In the genomic region with DNA sequence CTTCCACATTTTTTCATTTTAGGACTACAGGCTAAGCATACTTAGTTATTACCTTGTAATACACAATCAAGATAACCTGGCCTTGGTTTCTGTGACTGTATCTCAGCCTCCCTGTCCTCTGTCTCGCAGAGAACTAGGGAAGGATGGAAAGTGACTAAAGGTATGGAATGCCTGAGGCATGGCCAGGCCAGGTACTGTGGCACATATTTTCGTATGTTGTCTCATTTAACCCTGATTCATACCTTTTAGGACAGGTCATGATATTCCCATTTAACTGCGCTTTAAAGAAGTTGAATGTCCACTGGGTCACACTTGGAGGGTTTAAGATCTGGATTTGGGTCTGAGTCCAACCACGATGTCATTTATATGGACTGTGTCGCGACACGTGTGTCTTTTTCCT, we compare ENCODE assay signal across 21 cellular contexts.
DNase-seq lines count a peak whose midpoint lies in the region; ATAC-seq and TF ChIP-seq lines count a peak whose summit lies in the region.
"Had no signal": no experiment of that assay in that cellular context is flagged by ENCODE, and none has a peak within 500 bp of the region (broad histone marks: within the 10 kb centered on the region; RNA-seq: fewer than 3 reads in every experiment).

No MANE protein-coding gene starts in this region.

- H2AFZ ChIP-seq in mesenchymal stem cell (ENCODE audit: low read depth, low read length) = no peak overlapping the region
- H2AFZ ChIP-seq: GM23338 had no signal

- WGBS in mesenchymal stem cell = 88% methylated on average over 7 of the region's 7 CpGs

- H3K4ac ChIP-seq in mesenchymal stem cell (ENCODE audit: low read depth in 1 of 2, low read length in 2 of 2) = no peak overlapping the region

- H3K23ac ChIP-seq in mesenchymal stem cell (ENCODE audit: low read length in 2 of 2) = no peak overlapping the region

- no peak overlapping the region for H3K4me2 ChIP-seq in mesenchymal stem cell (ENCODE audit: low read length, poor library complexity, severe bottlenecking)
- H3K4me2 ChIP-seq: BLaER1 treated with 17β-estradiol and CSF1 and Interleukin-3, amounts not matched to agents 10 nM and 100 nM; GM23338 had no signal

- no peak overlapping the region for H3K14ac ChIP-seq in mesenchymal stem cell (ENCODE audit: low read length in 2 of 2)

- TF ChIP-seq CTCF in C4-2B (conservative IDR thresholded peaks at IDR 0.05) (no peak), VCaP (conservative IDR thresholded peaks at IDR 0.05) (no peak), lower lobe of right lung (IDR thresholded peaks at IDR 0.05) (no peak), WERI-Rb-1 (IDR thresholded peaks at IDR 0.05; ENCODE audit: low read depth, low read length) (no peak)

- intact Hi-C loops in lower lobe of right lung (cut with DNase I) = no loop called here

- H3K27me3 ChIP-seq in mesenchymal stem cell (ENCODE audit: control insufficient read depth in 1 of 2, insufficient read depth in 1 of 2, low read length in 2 of 2) = peaks cover 0 to 40% of the 10 kb centered on the region in 2 experiments
- no peaks in the 10 kb centered on the region for H3K27me3 ChIP-seq in lower lobe of right lung (ENCODE audit: low read depth)
- no peaks in the 10 kb centered on the region for H3K27me3 ChIP-seq in WERI-Rb-1 (ENCODE audit: insufficient read depth, low read depth, severe bottlenecking)
- H3K27me3 ChIP-seq: BE2C; BLaER1 treated with 17β-estradiol and CSF1 and Interleukin-3, amounts not matched to agents 10 nM and 100 nM had no signal

- no peak overlapping the region for H2BK15ac ChIP-seq in mesenchymal stem cell (ENCODE audit: low read depth, poor library complexity, severe bottlenecking)

- H3K9ac ChIP-seq in mesenchymal stem cell (ENCODE audit: low read length) = no peak overlapping the region
- H3K9ac ChIP-seq: BLaER1 treated with 17β-estradiol and CSF1 and Interleukin-3, amounts not matched to agents 10 nM and 100 nM had no signal

- no peak overlapping the region for H2BK12ac ChIP-seq in mesenchymal stem cell (ENCODE audit: low read length in 2 of 2)

- no peak overlapping the region for H3K18ac ChIP-seq in mesenchymal stem cell (ENCODE audit: low read depth in 1 of 2, low read length in 2 of 2)

- H3K4me1 ChIP-seq in mesenchymal stem cell (ENCODE audit: control insufficient read depth, insufficient read depth, low read depth, low read length) = peaks cover 7% of the 10 kb centered on the region
- H3K4me1 ChIP-seq in lower lobe of right lung = no peaks in the 10 kb centered on the region
- H3K4me1 ChIP-seq: BE2C; BLaER1 treated with 17β-estradiol and CSF1 and Interleukin-3, amounts not matched to agents 10 nM and 100 nM had no signal

- H3K4me3 ChIP-seq in mesenchymal stem cell (ENCODE audit: insufficient read depth in 1 of 2, low read depth in 1 of 2, low read length in 2 of 2) = no peak overlapping the region
- H3K4me3 ChIP-seq in lower lobe of right lung = no peak overlapping the region
- H3K4me3 ChIP-seq in WERI-Rb-1 (ENCODE audit: low read depth, low read length) = no peak overlapping the region
- H3K4me3 ChIP-seq: BLaER1 treated with 17β-estradiol and CSF1 and Interleukin-3, amounts not matched to agents 10 nM and 100 nM; GM23338; HAP-1 had no signal

- H4K91ac ChIP-seq in mesenchymal stem cell (ENCODE audit: low read length) = no peak overlapping the region

- H2AK5ac ChIP-seq in mesenchymal stem cell (ENCODE audit: low read length, severe bottlenecking) = peak overlapping the region; percentile 30

- no peaks in the 10 kb centered on the region for H3K36me3 ChIP-seq in KOPT-K1 (ENCODE audit: insufficient read depth, low read length)
- H3K36me3 ChIP-seq in mesenchymal stem cell (ENCODE audit: control insufficient read depth in 1 of 2, insufficient read depth in 2 of 2, low read depth in 1 of 2, low read length in 2 of 2) = no peaks in the 10 kb centered on the region
- H3K36me3 ChIP-seq in lower lobe of right lung = no peaks in the 10 kb centered on the region
- no peaks in the 10 kb centered on the region for H3K36me3 ChIP-seq in WERI-Rb-1
- H3K36me3 ChIP-seq: BE2C; BLaER1 treated with 17β-estradiol and CSF1 and Interleukin-3, amounts not matched to agents 10 nM and 100 nM; HAP-1 had no signal

- H2BK5ac ChIP-seq in mesenchymal stem cell (ENCODE audit: low read depth, low read length, poor library complexity, severe bottlenecking) = no peak overlapping the region

- H2BK120ac ChIP-seq in mesenchymal stem cell (ENCODE audit: low read depth, low read length) = no peak overlapping the region

- H3K27ac ChIP-seq in C4-2B (peak overlapping the region; percentile 57; the same call in 1 of the 2 replicates), KOPT-K1 (ENCODE audit: low read depth, low read length, poor library complexity, severe bottlenecking) (peak overlapping the region; percentile 49), VCaP (peak overlapping the region; percentile 94), mesenchymal stem cell (ENCODE audit: low read length, poor library complexity, severe bottlenecking) (no peak overlapping the region), lower lobe of right lung (no peak overlapping the region), WERI-Rb-1 (no peak overlapping the region)
- H3K27ac ChIP-seq: 22Rv1; BLaER1 treated with 17β-estradiol and CSF1 and Interleukin-3, amounts not matched to agents 10 nM and 100 nM had no signal

- DNase-seq in mesenchymal stem cell (no peak), NCI-H2171 (lab: John Stamatoyannopoulos, UW) (no peak), hypothalamus (lab: John Stamatoyannopoulos, UW) (no peak), lower lobe of right lung (no peak), WERI-Rb-1 (no peak)
- DNase-seq: AML-193; BE2C; Calu3; CD4-positive, alpha-beta memory T cell; COR-L47; DMS53; DMS79 treated with DMSO at 0.1 percent for 48 hours; GF-D8; HFFc6 had no signal

- H3K9me3 ChIP-seq in KOPT-K1 (ENCODE audit: insufficient read depth, low read length, poor library complexity, severe bottlenecking) = no peaks in the 10 kb centered on the region
- no peaks in the 10 kb centered on the region for H3K9me3 ChIP-seq in mesenchymal stem cell (ENCODE audit: control insufficient read depth, low read length)
- no peaks in the 10 kb centered on the region for H3K9me3 ChIP-seq in lower lobe of right lung
- H3K9me3 ChIP-seq in WERI-Rb-1 (ENCODE audit: severe bottlenecking) = no peaks in the 10 kb centered on the region
- H3K9me3 ChIP-seq: BE2C, HAP-1 had no signal

- H4K8ac ChIP-seq in mesenchymal stem cell (ENCODE audit: low read length) = no peak overlapping the region

- no peaks in the 10 kb centered on the region for H3K79me1 ChIP-seq in mesenchymal stem cell (replicated peaks; ENCODE audit: low read length, poor library complexity, severe bottlenecking)

- no peak for ATAC-seq in lower lobe of right lung
- ATAC-seq: GM23338 had no signal

Comparison
In these comparisons a context has a peak if more than half of its experiments do, and no peak if none do; other contexts are left out.
1. H3K27ac ChIP-seq: peak in C4-2B (single experiment), KOPT-K1 (single experiment) and VCaP (single experiment); none in mesenchymal stem cell (single experiment), lower lobe of right lung (single experiment) and WERI-Rb-1 (single experiment).